In genomic region chr6:87929843-87930288, GRCh38 we compare ENCODE assay signal across 8 cellular contexts.
A peak's percentile ranks its signal among the peaks of the same experiment; 100 is the strongest.
DNase-seq lines count a peak whose midpoint lies in the region; ATAC-seq and TF ChIP-seq lines count a peak whose summit lies in the region.

No MANE protein-coding gene starts in this region.

- no peaks in the 10 kb centered on the region for H3K27me3 ChIP-seq in lung (ENCODE audit: control insufficient read depth, insufficient read depth)

- H3K4me3 ChIP-seq in lung = no peak overlapping the region

- H3K9me3 ChIP-seq in lung (ENCODE audit: control insufficient read depth in 2 of 2, insufficient read depth in 1 of 2, low read length in 1 of 2) = no peaks in the 10 kb centered on the region

- peak; percentile 76 for TF ChIP-seq CTCF in lung (IDR thresholded peaks at IDR 0.05; ENCODE audit: control extremely low read depth, extremely low read depth)

- no peaks in the 10 kb centered on the region for H3K4me1 ChIP-seq in lung (ENCODE audit: control insufficient read depth in 2 of 2, insufficient read depth in 2 of 2, low read length in 2 of 2)

- peak; percentile 71 for DNase-seq in COLO668 (lab: John Stamatoyannopoulos, UW; ENCODE audit: unreplicated experiment)
- DNase-seq in NCI-H526 (lab: John Stamatoyannopoulos, UW) = peak; percentile 88 to 95
- DNase-seq in activated CD4-positive, alpha-beta T cell treated with anti-CD3 and anti-CD28 coated beads, Interleukin-2, amount 50 U/mL, for 1 hour = peak; percentile 55
- peak; percentile 26 for DNase-seq in effector CD4-positive, alpha-beta T cell
- DNase-seq in lung (ENCODE audit: low spot score) = peak; percentile 87
- DNase-seq in stimulated activated CD8-positive, alpha-beta memory T cell treated with anti-CD3 and anti-CD28 coated beads, Interleukin-15, amount 100 ng/mL, for 1 hour (ENCODE audit: low read depth) = peak; percentile 14

- H3K36me3 ChIP-seq in lung (ENCODE audit: control insufficient read depth in 2 of 2, insufficient read depth in 2 of 2, low read length in 2 of 2) = no peaks in the 10 kb centered on the region

- WGBS in lung, 2 donors = 9 to 11% methylated on average over 6 of the region's 6 CpGs

- peak; percentile 50 for ATAC-seq in GM19438 (IDR thresholded peaks at IDR 0.05; ENCODE audit: low read depth, unreplicated experiment)
- peak; percentile 38 for ATAC-seq in HG03469 (IDR thresholded peaks at IDR 0.05; ENCODE audit: unreplicated experiment)
- ATAC-seq in lung (ENCODE audit: insufficient read depth, low FRiP score) = peak; percentile 93

- no peak overlapping the region for H3K27ac ChIP-seq in lung (ENCODE audit: low read depth in 1 of 2, low read length in 1 of 2)

Comparison
In these comparisons a context has a peak if more than half of its experiments do, and no peak if none do; other contexts are left out.
1. DNase-seq: peak in every context shown above with its lines; median percentile 92 in NCI-H526; 87 in lung; 71 in COLO668; 55 in activated CD4-positive, alpha-beta T cell treated with anti-CD3 and anti-CD28 coated beads, Interleukin-2, amount 50 U/mL, for 1 hour; 26 in effector CD4-positive, alpha-beta T cell; 14 in stimulated activated CD8-positive, alpha-beta memory T cell treated with anti-CD3 and anti-CD28 coated beads, Interleukin-15, amount 100 ng/mL, for 1 hour.
2. ATAC-seq: peak in every context shown above with its lines; median percentile 93 in lung; 50 in GM19438; 38 in HG03469.